In genomic region chr2:23385748-23386421, GRCh38 we compare ENCODE assay signal across 8 cellular contexts. TPM values are rescaled to one million over a fixed set of nuclear protein-coding genes. Genes with fewer than 3 reads are reported as not detected.
DNase-seq lines count a peak whose midpoint lies in the region; ATAC-seq and TF ChIP-seq lines count a peak whose summit lies in the region.

No MANE protein-coding gene starts in this region.

- no peak overlapping the region for H3K23ac ChIP-seq in trophoblast cell (ENCODE audit: low read length)

- peaks cover 0 to 3% (median 0%) of the 10 kb centered on the region in 8 donors for H3K9me3 Mint-ChIP-seq in CD4-positive, alpha-beta memory T cell

- no peak overlapping the region for H2AK5ac ChIP-seq in trophoblast cell (ENCODE audit: low read length)

- H3K36me3 Mint-ChIP-seq in CD4-positive, alpha-beta memory T cell, result no peaks in the 10 kb centered on the region

- H3K9me3 ChIP-seq in CD4-positive, alpha-beta memory T cell (ENCODE audit: control insufficient read depth in 1 of 2, low read length in 2 of 2), result no peaks in the 10 kb centered on the region
- no peaks in the 10 kb centered on the region for H3K9me3 ChIP-seq in WERI-Rb-1 (ENCODE audit: severe bottlenecking)
- H3K9me3 ChIP-seq in gastroesophageal sphincter, result no peaks in the 10 kb centered on the region
- peaks cover 8% of the 10 kb centered on the region for H3K9me3 ChIP-seq in trophoblast cell (ENCODE audit: insufficient read depth, low read depth, low read length)

- H3K79me1 ChIP-seq in trophoblast cell (ENCODE audit: low read length), result peaks cover 6% of the 10 kb centered on the region

- peak in 2 of 5 donors; percentile 3 to 8 for DNase-seq in CD4-positive, alpha-beta memory T cell
- DNase-seq in WERI-Rb-1, result peak; percentile 41
- DNase-seq in trophoblast cell, result peak in 1 of 2 donors; percentile 49
- no peak for DNase-seq in occipital lobe (lab: John Stamatoyannopoulos, UW)
- no peak for DNase-seq in SHP77 treated with DMSO at 0.1 percent for 48 hours (lab: John Stamatoyannopoulos, UW)

- H4K12ac ChIP-seq in trophoblast cell (ENCODE audit: low read depth, low read length), result no peak overlapping the region

- CTCF ChIA-PET in CD4-positive, alpha-beta memory T cell (lab: Charles Lee; ENCODE audit: partially characterized antibody), result no interaction called here

- H3K4me3 ChIP-seq in CD4-positive, alpha-beta memory T cell (ENCODE audit: low read length in 2 of 2), result no peak overlapping the region
- H3K4me3 ChIP-seq in WERI-Rb-1 (ENCODE audit: low read depth, low read length) (peak overlapping the region; percentile 65), gastroesophageal sphincter (peak overlapping the region; percentile 80 to 93), trophoblast cell (ENCODE audit: low read depth, low read length) (peak overlapping the region; percentile 87)

- peaks cover 21% of the 10 kb centered on the region for H3K4me1 ChIP-seq in CD4-positive, alpha-beta memory T cell (ENCODE audit: insufficient read depth, low read length)
- H3K4me1 ChIP-seq in gastroesophageal sphincter (peaks cover 0 to 50% (median 0%) of the 10 kb centered on the region in 3 donors), trophoblast cell (ENCODE audit: control insufficient read depth in 1 of 2, insufficient read depth in 2 of 2, low read length in 2 of 2) (peaks cover 10 to 23% of the 10 kb centered on the region in 2 experiments)

- H3K18ac ChIP-seq in trophoblast cell (ENCODE audit: low read length), result peak overlapping the region; percentile 58

- TF ChIP-seq EP300 in gastroesophageal sphincter (IDR thresholded peaks at IDR 0.05), result no peak

- no peak overlapping the region for H4K8ac ChIP-seq in trophoblast cell (ENCODE audit: low read depth, low read length)

- peak overlapping the region; percentile 74 to 93 (median 84) for H3K4me3 Mint-ChIP-seq in CD4-positive, alpha-beta memory T cell

- peak in 1 of 2 donors; percentile 15 for TF ChIP-seq POLR2A in gastroesophageal sphincter (IDR thresholded peaks at IDR 0.05)

- peak overlapping the region; percentile 20 for H2BK120ac ChIP-seq in trophoblast cell (ENCODE audit: insufficient read depth, low read length, poor library complexity)

- peak overlapping the region in 1 of 7 donors; percentile 26 for H3K27ac Mint-ChIP-seq in CD4-positive, alpha-beta memory T cell

- peak overlapping the region; percentile 53 for H3K14ac ChIP-seq in trophoblast cell (ENCODE audit: low read length)

- H3K4ac ChIP-seq in trophoblast cell (ENCODE audit: low read depth, low read length), result no peak overlapping the region

- H3K27me3 Mint-ChIP-seq in CD4-positive, alpha-beta memory T cell, result peaks cover 29 to 48% of the 10 kb centered on the region in 2 donors

- H3K27me3 ChIP-seq in CD4-positive, alpha-beta memory T cell (ENCODE audit: insufficient read depth, low read length), result peaks cover 16% of the 10 kb centered on the region
- H3K27me3 ChIP-seq in WERI-Rb-1 (ENCODE audit: insufficient read depth, low read depth, severe bottlenecking), result no peaks in the 10 kb centered on the region
- H3K27me3 ChIP-seq in gastroesophageal sphincter, result no peaks in the 10 kb centered on the region
- peaks cover 19% of the 10 kb centered on the region for H3K27me3 ChIP-seq in trophoblast cell (ENCODE audit: insufficient read depth, low read length)

- no CpG with 5 or more reads among the region's 68 CpGs for WGBS in gastroesophageal sphincter (ENCODE audit: low coverage in 1 of 2), 2 donors
- WGBS in trophoblast cell (ENCODE audit: extremely low coverage, insufficient coverage, insufficient read length), result no CpG with 5 or more reads among the region's 68 CpGs

- intact Hi-C loops in CD4-positive, alpha-beta memory T cell (cut with micrococcal nuclease), result no loop called here

- no peaks in the 10 kb centered on the region for H3K36me3 ChIP-seq in CD4-positive, alpha-beta memory T cell (ENCODE audit: insufficient read depth, low read length)
- H3K36me3 ChIP-seq in WERI-Rb-1 (no peaks in the 10 kb centered on the region), gastroesophageal sphincter (peaks cover 0 to 2% of the 10 kb centered on the region in 2 donors), trophoblast cell (ENCODE audit: control insufficient read depth in 1 of 2, insufficient read depth in 2 of 2, low read length in 2 of 2) (no peaks in the 10 kb centered on the region)

- ATAC-seq in GM19025 (IDR thresholded peaks at IDR 0.05; ENCODE audit: low read depth, unreplicated experiment) (peak; percentile 23), HG03135 (IDR thresholded peaks at IDR 0.05; ENCODE audit: unreplicated experiment) (peak; percentile 26), gastroesophageal sphincter (peak; percentile 22)

- no peak overlapping the region for H3K27ac ChIP-seq in CD4-positive, alpha-beta memory T cell (ENCODE audit: low read depth, low read length)
- H3K27ac ChIP-seq in WERI-Rb-1 (no peak overlapping the region), gastroesophageal sphincter (peak overlapping the region; percentile 67 to 95 (median 94)), trophoblast cell (ENCODE audit: low read depth, low read length) (no peak overlapping the region)

- TF ChIP-seq CTCF in WERI-Rb-1 (IDR thresholded peaks at IDR 0.05; ENCODE audit: low read depth, low read length) (no peak), gastroesophageal sphincter (IDR thresholded peaks at IDR 0.05) (no peak)

- peak overlapping the region; percentile 67 for H3K9ac ChIP-seq in trophoblast cell (ENCODE audit: low read length)

- H3K79me2 ChIP-seq in trophoblast cell (ENCODE audit: control insufficient read depth, insufficient read depth, low read length, poor library complexity), result peaks cover 5% of the 10 kb centered on the region

- no peak overlapping the region for H4K91ac ChIP-seq in trophoblast cell (ENCODE audit: low read depth, low read length)

- H2BK5ac ChIP-seq in trophoblast cell (ENCODE audit: low read depth, low read length, poor library complexity), result no peak overlapping the region

- no peak overlapping the region for H2BK12ac ChIP-seq in trophoblast cell (ENCODE audit: low read length)

- POLR2A ChIA-PET in CD4-positive, alpha-beta memory T cell (lab: Charles Lee; ENCODE audit: partially characterized antibody), result no interaction called here

- H2AFZ ChIP-seq in trophoblast cell (ENCODE audit: insufficient read depth, low read length, poor library complexity), result peak overlapping the region; percentile 4

- peak overlapping the region; percentile 96 for H3K4me2 ChIP-seq in trophoblast cell (ENCODE audit: low read length)

- H3K4me1 Mint-ChIP-seq in CD4-positive, alpha-beta memory T cell, result peaks cover 10 to 31% (median 20%) of the 10 kb centered on the region in 4 donors

RNA-seq across cellular contexts. Expression of gene KLHL29, which starts 0.9 kb away (rescaled TPM):
- 1 to 10 TPM; 1.9 to 2.4 TPM for total RNA-seq in CD4-positive, alpha-beta memory T cell
- polyA plus RNA-seq in CD4-positive, alpha-beta memory T cell, result under 1 TPM in 1 of 2 donors, not detected in 1; 0.24 TPM
- 10 to 100 TPM; 15.2 to 31.5 (median 24.2) TPM for total RNA-seq in gastroesophageal sphincter
- polyA plus RNA-seq in trophoblast cell (2013), result 6.9 and 7.0 TPM in 2 replicates
- total RNA-seq in occipital lobe, result 8.4 TPM

Comparison
In these comparisons a context has a peak if more than half of its experiments do, and no peak if none do; other contexts are left out.
1. H3K27ac ChIP-seq: peak in gastroesophageal sphincter (4 of 4); none in CD4-positive, alpha-beta memory T cell (single experiment), WERI-Rb-1 (single experiment) and trophoblast cell (single experiment).
2. H3K4me3 ChIP-seq: peak in WERI-Rb-1 (single experiment), gastroesophageal sphincter (2 of 2) and trophoblast cell (single experiment); none in CD4-positive, alpha-beta memory T cell (0 of 2).
3. Peak in every context shown above with its lines, with median percentiles within 50 percentile points of each other: ATAC-seq.